In the genomic region with DNA sequence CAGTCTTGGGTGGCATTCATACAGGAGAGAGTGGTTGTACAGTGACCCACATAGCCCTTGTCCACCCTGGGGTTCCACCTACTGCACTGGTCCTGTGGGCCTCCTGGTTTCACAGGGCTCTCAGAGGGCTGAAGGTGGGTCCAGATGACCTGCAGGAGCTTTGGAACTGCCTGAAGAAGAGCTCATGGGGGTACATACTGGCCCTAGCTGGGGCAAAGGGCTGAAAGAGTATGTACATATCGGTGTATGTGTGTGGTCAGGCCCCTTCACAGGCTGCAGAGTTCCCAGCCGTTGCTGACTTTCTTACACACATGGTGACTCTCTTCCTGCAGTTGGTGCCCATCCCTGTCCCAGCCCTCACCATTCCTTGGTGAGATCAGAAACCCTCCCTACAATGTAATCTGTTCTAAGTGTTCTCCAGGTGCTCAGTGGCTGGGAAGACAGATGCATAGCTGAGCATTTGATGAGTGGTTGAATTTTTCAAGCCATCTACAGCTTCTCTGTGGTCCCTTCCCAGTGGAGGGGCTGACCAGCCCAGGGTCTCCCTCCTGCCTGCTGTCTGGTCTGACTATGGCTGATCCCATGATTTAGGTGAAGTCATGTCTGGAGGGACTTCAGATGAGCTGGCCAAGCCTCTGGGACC, we compare ENCODE assay signal across 13 cellular contexts. TPM values are rescaled to one million over a fixed set of nuclear protein-coding genes. Genes with fewer than 3 reads are reported as not detected.
DNase-seq lines count a peak whose midpoint lies in the region; ATAC-seq, FAIRE-seq and TF ChIP-seq lines count a peak whose summit lies in the region.
"Had no signal": no experiment of that assay in that cellular context is flagged by ENCODE, and none has a peak within 500 bp of the region (broad histone marks: within the 10 kb centered on the region; RNA-seq: fewer than 3 reads in every experiment).

No MANE protein-coding gene starts in this region.

- H3K9me3 Mint-ChIP-seq in CD8-positive, alpha-beta memory T cell, result no peaks in the 10 kb centered on the region

- no CpG with 5 or more reads among the region's 2 CpGs for WGBS in gastroesophageal sphincter (ENCODE audit: low coverage in 1 of 2), 2 donors
- 85 to 95% (median 86%) methylated on average over 2 of the region's 2 CpGs for WGBS in small intestine, 3 donors

- DNase-seq in CD8-positive, alpha-beta memory T cell, result no peak
- DNase-seq in T-helper 17 cell, result no peak
- no peak for DNase-seq in small intestine
- no peak for DNase-seq in CD1c-positive myeloid dendritic cell (ENCODE audit: extremely low spot score)
- no peak for DNase-seq in colonic mucosa
- DNase-seq: DMS53, NCI-H2171 had no signal

- intact Hi-C loops in colonic mucosa (cut with DNase I), result no loop called here

- TF ChIP-seq EP300 in gastroesophageal sphincter (IDR thresholded peaks at IDR 0.05), result no peak

- no peak for FAIRE-seq in small intestine (lab: Jason Lieb, UNC)
- FAIRE-seq: GM12878 had no signal

- peak overlapping the region; percentile 96 for H3K4me3 ChIP-seq in CD8-positive, alpha-beta memory T cell (ENCODE audit: low read length)
- H3K4me3 ChIP-seq in gastroesophageal sphincter, result no peak overlapping the region
- H3K4me3 ChIP-seq in small intestine (ENCODE audit: low read depth in 1 of 2, low read length in 2 of 2), result no peak overlapping the region
- no peak overlapping the region for H3K4me3 ChIP-seq in colonic mucosa
- H3K4me3 ChIP-seq: cardiac muscle cell, GM12878 had no signal

- no peaks in the 10 kb centered on the region for H3K27me3 Mint-ChIP-seq in CD8-positive, alpha-beta memory T cell
- H3K27me3 Mint-ChIP-seq in T-helper 17 cell, result no peaks in the 10 kb centered on the region

- CTCF ChIA-PET in CD8-positive, alpha-beta memory T cell (lab: Charles Lee), result interaction anchor here (1.0 to 6.3 kb wide), 3 partner anchors 11 to 246 kb away, joined by 3 to 111 read pairs (median 66); no protein-coding TSS in a partner anchor

- TF ChIP-seq CTCF in gastroesophageal sphincter (IDR thresholded peaks at IDR 0.05), result no peak
- no peak for TF ChIP-seq CTCF in colonic mucosa (IDR thresholded peaks at IDR 0.05)

- ATAC-seq in T-helper 17 cell (no peak), gastroesophageal sphincter (no peak), HG03378 (IDR thresholded peaks at IDR 0.05; ENCODE audit: unreplicated experiment) (no peak), GM19397 (IDR thresholded peaks at IDR 0.05; ENCODE audit: unreplicated experiment) (no peak)
- ATAC-seq: esophagus mucosa, GM12878 had no signal

- no peaks in the 10 kb centered on the region for H3K36me3 ChIP-seq in CD8-positive, alpha-beta memory T cell (ENCODE audit: insufficient read depth, low read length)
- H3K36me3 ChIP-seq in gastroesophageal sphincter, result peaks cover 0 to 18% of the 10 kb centered on the region in 2 donors
- H3K36me3 ChIP-seq in small intestine (ENCODE audit: control insufficient read depth in 2 of 2, insufficient read depth in 2 of 2, low read length in 2 of 2), result no peaks in the 10 kb centered on the region
- H3K36me3 ChIP-seq in colonic mucosa, result no peaks in the 10 kb centered on the region
- H3K36me3 ChIP-seq: cardiac muscle cell had no signal

- peak overlapping the region; percentile 78 to 97 (median 88) for H3K27ac Mint-ChIP-seq in CD8-positive, alpha-beta memory T cell
- H3K27ac Mint-ChIP-seq in T-helper 17 cell, result peak overlapping the region; percentile 90

- no peak for TF ChIP-seq POLR2A in gastroesophageal sphincter (IDR thresholded peaks at IDR 0.05)

- no peak overlapping the region for H3K27ac ChIP-seq in CD8-positive, alpha-beta memory T cell (ENCODE audit: low read depth, low read length)
- peak overlapping the region in 3 of 4 donors; percentile 95 to 99 (median 96) for H3K27ac ChIP-seq in gastroesophageal sphincter
- H3K27ac ChIP-seq in small intestine (ENCODE audit: low read depth in 1 of 2, low read length in 1 of 2), result peak overlapping the region; percentile 31 to 95
- H3K27ac ChIP-seq in colonic mucosa, result no peak overlapping the region

- no peaks in the 10 kb centered on the region for H3K9me3 ChIP-seq in CD8-positive, alpha-beta memory T cell (ENCODE audit: low read length)
- H3K9me3 ChIP-seq in T-helper 17 cell (ENCODE audit: control insufficient read depth, low read length, poor library complexity, severe bottlenecking), result no peaks in the 10 kb centered on the region
- no peaks in the 10 kb centered on the region for H3K9me3 ChIP-seq in gastroesophageal sphincter
- no peaks in the 10 kb centered on the region for H3K9me3 ChIP-seq in small intestine (ENCODE audit: control insufficient read depth, low read depth)
- no peaks in the 10 kb centered on the region for H3K9me3 ChIP-seq in colonic mucosa

- peak overlapping the region in 6 of 7 donors; percentile 19 to 93 (median 88) for H3K4me3 Mint-ChIP-seq in CD8-positive, alpha-beta memory T cell
- peak overlapping the region; percentile 57 for H3K4me3 Mint-ChIP-seq in T-helper 17 cell

- H3K4me1 ChIP-seq in CD8-positive, alpha-beta memory T cell (ENCODE audit: insufficient read depth, low read length), result peaks cover 78% of the 10 kb centered on the region
- H3K4me1 ChIP-seq in gastroesophageal sphincter, result peaks cover 0 to 71% (median 28%) of the 10 kb centered on the region in 3 donors
- peaks cover 24 to 34% of the 10 kb centered on the region in 2 donors for H3K4me1 ChIP-seq in small intestine (ENCODE audit: control insufficient read depth in 2 of 2, insufficient read depth in 1 of 2, low read depth in 1 of 2, low read length in 1 of 2)
- peaks cover 35% of the 10 kb centered on the region for H3K4me1 ChIP-seq in colonic mucosa

- POLR2A ChIA-PET in CD8-positive, alpha-beta memory T cell (lab: Charles Lee), result interaction anchor here (0.6 kb wide), 2 partner anchors 84 to 144 kb away, joined by 3 to 4 read pairs; a partner anchor contains a TSS

- H3K4me1 Mint-ChIP-seq in CD8-positive, alpha-beta memory T cell, result peaks cover 74 to 79% (median 76%) of the 10 kb centered on the region in 3 donors
- peaks cover 70% of the 10 kb centered on the region for H3K4me1 Mint-ChIP-seq in T-helper 17 cell

- peaks cover 0 to 18% (median 5%) of the 10 kb centered on the region in 3 donors for H3K36me3 Mint-ChIP-seq in CD8-positive, alpha-beta memory T cell
- peaks cover 4% of the 10 kb centered on the region for H3K36me3 Mint-ChIP-seq in T-helper 17 cell (ENCODE audit: low read depth)

- peak overlapping the region in 1 of 2 donors; percentile 7 for H3K9ac ChIP-seq in colonic mucosa (ENCODE audit: low read depth in 2 of 2, low read length in 2 of 2)

- no peaks in the 10 kb centered on the region for H3K27me3 ChIP-seq in CD8-positive, alpha-beta memory T cell (ENCODE audit: insufficient read depth, low read length, poor library complexity, severe bottlenecking)
- no peaks in the 10 kb centered on the region for H3K27me3 ChIP-seq in gastroesophageal sphincter
- no peaks in the 10 kb centered on the region for H3K27me3 ChIP-seq in small intestine (ENCODE audit: control insufficient read depth in 2 of 2, insufficient read depth in 2 of 2, low read length in 2 of 2)
- no peaks in the 10 kb centered on the region for H3K27me3 ChIP-seq in colonic mucosa
- H3K27me3 ChIP-seq: cardiac muscle cell had no signal

RNA-seq across cellular contexts. Expression of a gene that starts 2.5 kb away (rescaled TPM):
- total RNA-seq in CD8-positive, alpha-beta memory T cell, result 10 to 100 TPM; 91.1 to 95.9 TPM
- 120 TPM for polyA plus RNA-seq in CD8-positive, alpha-beta memory T cell
- total RNA-seq in T-helper 17 cell (100 to 1,000 TPM in 1 of 2 donors, 10 to 100 TPM in 1; 94.5 to 101 TPM), gastroesophageal sphincter (10 to 100 TPM; 42.4 to 50.6 (median 49.3) TPM), colonic mucosa (10 to 100 TPM; 22.5 to 29.3 TPM)
- 10 to 100 TPM; 10.8 to 13.9 (median 13.6) TPM for polyA plus RNA-seq in small intestine

RNA-seq across cellular contexts. Expression of a gene that starts 59.6 kb away (rescaled TPM):
- 10 to 100 TPM; 31.3 to 32.2 TPM for total RNA-seq in CD8-positive, alpha-beta memory T cell
- polyA plus RNA-seq in CD8-positive, alpha-beta memory T cell, result 15.3 TPM
- total RNA-seq in T-helper 17 cell (10 to 100 TPM; 12.0 to 12.3 TPM), gastroesophageal sphincter (10 to 100 TPM in 1 of 4 donors, 1 to 10 TPM in 3; 7.2 to 15.0 (median 8.7) TPM), colonic mucosa (10 to 100 TPM; 13.1 to 24.6 TPM)
- polyA plus RNA-seq in small intestine, result 10 to 100 TPM in 1 of 3 donors, 1 to 10 TPM in 2; 7.6 to 12.1 (median 7.8) TPM

RNA-seq across cellular contexts. Expression of a gene that starts 59.7 kb away (rescaled TPM):
- 10 to 100 TPM; 28.3 to 29.2 TPM for total RNA-seq in CD8-positive, alpha-beta memory T cell
- polyA plus RNA-seq in CD8-positive, alpha-beta memory T cell, result 31.5 TPM
- 10 to 100 TPM; 13.2 to 14.8 TPM for total RNA-seq in T-helper 17 cell
- total RNA-seq in gastroesophageal sphincter, result 10 to 100 TPM in 1 of 4 donors, 1 to 10 TPM in 3; 6.5 to 10.4 (median 8.0) TPM
- 10 to 100 TPM in 1 of 3 donors, 1 to 10 TPM in 2; 3.8 to 14.6 (median 7.6) TPM for polyA plus RNA-seq in small intestine
- total RNA-seq in colonic mucosa, result 10 to 100 TPM in 1 of 2 donors, 1 to 10 TPM in 1; 6.8 to 10.7 TPM

Comparison
In these comparisons a context has a peak if more than half of its experiments do, and no peak if none do; other contexts are left out.
1. H3K27ac ChIP-seq: peak in gastroesophageal sphincter (3 of 4) and small intestine (2 of 2); none in CD8-positive, alpha-beta memory T cell (single experiment) and colonic mucosa (single experiment).